9 cellular contexts compared by ENCODE assay signal in genomic region chr13:46983881-46984280, GRCh38.
A peak's percentile ranks its signal among the peaks of the same experiment; 100 is the strongest.
DNase-seq lines count a peak whose midpoint lies in the region; ATAC-seq and TF ChIP-seq lines count a peak whose summit lies in the region.
"Had no signal": no experiment of that assay in that cellular context is flagged by ENCODE, and none has a peak within 500 bp of the region (broad histone marks: within the 10 kb centered on the region; RNA-seq: fewer than 3 reads in every experiment).

No MANE protein-coding gene starts in this region.

- peak; percentile 34 for DNase-seq in HPDE6-E6E7 (ENCODE audit: extremely low spot score)
- DNase-seq in iris pigment epithelial cell (ENCODE audit: low read depth): peak; percentile 2
- no peak for DNase-seq in SJCRH30
- DNase-seq in NCI-H524 (lab: John Stamatoyannopoulos, UW): no peak
- DNase-seq in adrenal gland: no peak
- no peak for DNase-seq in HuH-7.5 (ENCODE audit: low spot score)
- DNase-seq: cortex of kidney had no signal

- ATAC-seq in GM18511 (IDR thresholded peaks at IDR 0.05; ENCODE audit: unreplicated experiment): peak; percentile 81
- peak; percentile 72 for ATAC-seq in GM21786 (IDR thresholded peaks at IDR 0.05; ENCODE audit: unreplicated experiment)

- intact Hi-C loops in adrenal gland (cut with DNase I): no loop called here

- H3K27ac ChIP-seq in SJCRH30 (no peak overlapping the region), adrenal gland (no peak overlapping the region)

- no peaks in the 10 kb centered on the region for H3K4me1 ChIP-seq in SJCRH30
- H3K4me1 ChIP-seq in adrenal gland (replicated peaks in 1 of 2): no peaks in the 10 kb centered on the region

- H3K36me3 ChIP-seq in SJCRH30 (no peaks in the 10 kb centered on the region), adrenal gland (replicated peaks in 1 of 2) (no peaks in the 10 kb centered on the region)

- WGBS in adrenal gland, 4 donors: 87 to 92% (median 91%) methylated on average over 1 of the region's 1 CpG

- H3K9me3 ChIP-seq in SJCRH30 (replicated peaks) (no peaks in the 10 kb centered on the region), adrenal gland (replicated peaks in 1 of 3) (no peaks in the 10 kb centered on the region)

- H3K27me3 ChIP-seq in SJCRH30 (no peaks in the 10 kb centered on the region), adrenal gland (peaks cover 11% of the 10 kb centered on the region)

- H3K4me3 ChIP-seq in SJCRH30 (no peak overlapping the region), adrenal gland (no peak overlapping the region)

- TF ChIP-seq CTCF in adrenal gland (IDR thresholded peaks at IDR 0.05): no peak

- TF ChIP-seq POLR2A in adrenal gland (IDR thresholded peaks at IDR 0.05): no peak

Comparison
In these comparisons a context has a peak if more than half of its experiments do, and no peak if none do; other contexts are left out.
1. DNase-seq: peak in HPDE6-E6E7 (single experiment) and iris pigment epithelial cell (single experiment); none in SJCRH30 (0 of 2), NCI-H524 (0 of 2), adrenal gland (0 of 7) and HuH-7.5 (single experiment).